Comparison of ENCODE assay signal across 1 cellular context in the genomic region with DNA sequence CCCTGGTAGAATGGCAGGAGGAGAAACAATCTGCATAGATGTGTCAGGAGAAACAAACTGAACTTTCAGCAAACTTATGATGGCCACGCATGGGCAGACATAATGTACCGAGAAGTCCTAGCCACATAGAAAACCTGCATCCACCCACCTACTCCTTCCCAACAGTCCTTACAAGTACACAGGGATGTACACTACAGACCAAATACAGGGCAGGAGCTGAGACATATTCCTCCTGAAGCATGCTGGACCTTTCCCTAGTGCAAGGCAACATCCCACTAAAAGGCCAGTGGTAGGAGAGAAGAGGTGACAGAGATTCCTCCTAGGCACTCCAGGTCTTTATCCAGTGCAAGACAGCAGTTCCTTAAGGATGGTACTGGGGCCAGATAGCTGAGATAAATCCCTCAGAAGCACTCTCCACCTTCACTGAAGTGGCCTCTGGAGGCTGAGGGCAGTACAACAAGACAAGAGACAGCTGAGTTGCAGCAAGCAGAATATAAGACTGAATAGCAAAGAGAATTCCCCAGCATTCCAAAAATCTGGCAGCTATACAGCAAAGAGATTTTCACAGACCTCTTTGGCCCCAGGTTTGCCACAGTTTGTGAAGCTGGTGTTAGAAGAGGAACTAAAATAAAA.
TF ChIP-seq lines count a peak whose summit lies in the region.

No MANE protein-coding gene starts in this region.

TF ChIP-seq in HepG2, 621 proteins besides CTCF, POLR2A, EP300 and RAD21 (continued from another document):
- TF ChIP-seq HIC2 (CRISPR knock-in tag; IDR thresholded peaks at IDR 0.05; ENCODE audit: low read depth): no peak
- TF ChIP-seq JUND (CRISPR knock-in tag; IDR thresholded peaks at IDR 0.05): no peak
- no peak for TF ChIP-seq ZNF713 (CRISPR knock-in tag; IDR thresholded peaks at IDR 0.05)
- no peak for TF ChIP-seq ZSCAN22 (CRISPR knock-in tag; IDR thresholded peaks at IDR 0.05)
- TF ChIP-seq TBX2 (CRISPR knock-in tag; IDR thresholded peaks at IDR 0.05; ENCODE audit: borderline replicate concordance): no peak
- no peak for TF ChIP-seq ZNF256 (CRISPR knock-in tag; conservative IDR thresholded peaks at IDR 0.05)
- no peak for TF ChIP-seq ZNF207 (IDR thresholded peaks at IDR 0.05; ENCODE audit: borderline replicate concordance)
- no peak for TF ChIP-seq CBX2 (IDR thresholded peaks at IDR 0.05; ENCODE audit: low read depth, low read length)
- no peak for TF ChIP-seq CBX2 (CRISPR knock-in tag; IDR thresholded peaks at IDR 0.05; ENCODE audit: low read depth)
